Comparison of ENCODE assay signal across 8 cellular contexts in genomic region chr10:14032406-14032998, GRCh38.
A peak's percentile ranks its signal among the peaks of the same experiment; 100 is the strongest.
DNase-seq lines count a peak whose midpoint lies in the region; ATAC-seq and TF ChIP-seq lines count a peak whose summit lies in the region.

No MANE protein-coding gene starts in this region.

- H3K9me3 ChIP-seq in NT2/D1 (ENCODE audit: insufficient read depth, low read length) (no peaks in the 10 kb centered on the region), ascending aorta (no peaks in the 10 kb centered on the region), lower lobe of right lung (no peaks in the 10 kb centered on the region), upper lobe of left lung (no peaks in the 10 kb centered on the region)

- H3K9ac ChIP-seq in NT2/D1 (ENCODE audit: insufficient read length, low read depth) = no peak overlapping the region

- TF ChIP-seq POLR2A in upper lobe of left lung (IDR thresholded peaks at IDR 0.05) = no peak

- no peaks in the 10 kb centered on the region for H3K36me3 ChIP-seq in NT2/D1 (ENCODE audit: insufficient read depth, insufficient read length, low read length)
- H3K36me3 ChIP-seq in ascending aorta = no peaks in the 10 kb centered on the region
- no peaks in the 10 kb centered on the region for H3K36me3 ChIP-seq in lower lobe of right lung
- no peaks in the 10 kb centered on the region for H3K36me3 ChIP-seq in upper lobe of left lung

- H3K27ac ChIP-seq in ascending aorta (no peak overlapping the region), lower lobe of right lung (no peak overlapping the region), upper lobe of left lung (no peak overlapping the region)

- peaks cover 2% of the 10 kb centered on the region for H3K4me1 ChIP-seq in NT2/D1 (ENCODE audit: insufficient read depth, insufficient read length)
- H3K4me1 ChIP-seq in ascending aorta = no peaks in the 10 kb centered on the region
- peaks cover 10% of the 10 kb centered on the region for H3K4me1 ChIP-seq in lower lobe of right lung
- peaks cover 0 to 9% (median 7%) of the 10 kb centered on the region in 4 donors for H3K4me1 ChIP-seq in upper lobe of left lung

- peak; percentile 50 to 62 for ATAC-seq in lower lobe of right lung
- ATAC-seq in upper lobe of left lung (ENCODE audit: low FRiP score in 2 of 2) = peak in 1 of 2 donors; percentile 42
- no peak for ATAC-seq in HG03457 (IDR thresholded peaks at IDR 0.05; ENCODE audit: unreplicated experiment)

- H3K27me3 ChIP-seq in NT2/D1 (ENCODE audit: insufficient read depth, insufficient read length) = no peaks in the 10 kb centered on the region
- no peaks in the 10 kb centered on the region for H3K27me3 ChIP-seq in ascending aorta
- no peaks in the 10 kb centered on the region for H3K27me3 ChIP-seq in lower lobe of right lung (ENCODE audit: low read depth)
- H3K27me3 ChIP-seq in upper lobe of left lung = no peaks in the 10 kb centered on the region

- no peak for TF ChIP-seq EP300 in upper lobe of left lung (IDR thresholded peaks at IDR 0.05)

- peak in 2 of 3 experiments; percentile 36 to 43 for TF ChIP-seq CTCF in ascending aorta (IDR thresholded peaks at IDR 0.05)
- peak; percentile 75 for TF ChIP-seq CTCF in lower lobe of right lung (IDR thresholded peaks at IDR 0.05)
- peak; percentile 55 to 75 (median 66) for TF ChIP-seq CTCF in upper lobe of left lung (IDR thresholded peaks at IDR 0.05)

- intact Hi-C loops in ascending aorta (cut with DNase I) (no loop called here), lower lobe of right lung (cut with DNase I) (no loop called here)

- WGBS in upper lobe of left lung, 2 donors = 40 to 43% methylated on average over 15 to 17 of the region's 17 CpGs

- DNase-seq in D341Med (ENCODE audit: low spot score) (peak; percentile 40), NT2/D1 (ENCODE audit: low read depth, low spot score) (peak; percentile 42), ascending aorta (ENCODE audit: low spot score in 2 of 2) (no peak), lower lobe of right lung (peak; percentile 52), upper lobe of left lung (peak in 1 of 2 donors; percentile 50), GM19238 (ENCODE audit: insufficient read length, low spot score) (no peak)
- no peak for DNase-seq in NK-92 treated with Interleukin-12 subunit alpha and Interleukin-12 subunit beta, amount 100 ng/mL, for 24 hours (lab: John Stamatoyannopoulos, UW)

- no peak overlapping the region for H3K4me3 ChIP-seq in NT2/D1 (ENCODE audit: insufficient read length, low read depth)
- no peak overlapping the region for H3K4me3 ChIP-seq in ascending aorta
- no peak overlapping the region for H3K4me3 ChIP-seq in lower lobe of right lung
- no peak overlapping the region for H3K4me3 ChIP-seq in upper lobe of left lung

Comparison
In these comparisons a context has a peak if more than half of its experiments do, and no peak if none do; other contexts are left out.
1. DNase-seq: peak in D341Med (single experiment), NT2/D1 (single experiment) and lower lobe of right lung (single experiment); none in ascending aorta (0 of 2), GM19238 (single experiment) and NK-92 treated with Interleukin-12 subunit alpha and Interleukin-12 subunit beta, amount 100 ng/mL, for 24 hours (single experiment).
2. Peak in every context shown above with its lines, with median percentiles within 50 percentile points of each other: CTCF ChIP-seq.